20 cellular contexts compared by ENCODE assay signal in genomic region chr6:8030920-8031319, GRCh38. TPM values are rescaled to one million over a fixed set of nuclear protein-coding genes. Genes with fewer than 3 reads are reported as not detected.
A peak's percentile ranks its signal among the peaks of the same experiment; 100 is the strongest.
DNase-seq lines count a peak whose midpoint lies in the region; ATAC-seq, FAIRE-seq and TF ChIP-seq lines count a peak whose summit lies in the region.
"Had no signal": no experiment of that assay in that cellular context is flagged by ENCODE, and none has a peak within 500 bp of the region (broad histone marks: within the 10 kb centered on the region; RNA-seq: fewer than 3 reads in every experiment).

No MANE protein-coding gene starts in this region.

- H3K27ac ChIP-seq in OCI-LY1 (ENCODE audit: low read depth, low read length, poor library complexity, severe bottlenecking) (peak overlapping the region; percentile 0), GM12878 (ENCODE audit: control insufficient read depth, insufficient read depth) (no peak overlapping the region)
- H3K27ac ChIP-seq: BLaER1 had no signal

- no peaks in the 10 kb centered on the region for H4K20me1 ChIP-seq in OCI-LY1 (ENCODE audit: insufficient read depth, low read length)
- no peaks in the 10 kb centered on the region for H4K20me1 ChIP-seq in GM12878 (ENCODE audit: control insufficient read depth, insufficient read depth)

- no peaks in the 10 kb centered on the region for H3K27me3 ChIP-seq in OCI-LY1 (ENCODE audit: insufficient read depth, low read length)
- H3K27me3 ChIP-seq in GM12878 (replicated peaks in 1 of 2; ENCODE audit: control insufficient read depth in 2 of 2, insufficient read depth in 2 of 2, low read length in 1 of 2): no peaks in the 10 kb centered on the region
- H3K27me3 ChIP-seq: BLaER1 had no signal

- no peak overlapping the region for H2AFZ ChIP-seq in OCI-LY1 (ENCODE audit: low read length)
- no peak overlapping the region for H2AFZ ChIP-seq in GM12878 (ENCODE audit: control insufficient read depth, low read depth, low read length)
- H2AFZ ChIP-seq: GM23338 had no signal

- peaks cover 44% of the 10 kb centered on the region for H3K36me3 Mint-ChIP-seq in activated T-helper 17 cell treated with anti-CD3 and anti-CD28 coated beads, Interleukin-2, amount 50 U/mL, for 72 hours (ENCODE audit: low read depth)
- H3K36me3 Mint-ChIP-seq in T-helper 17 cell (ENCODE audit: low read depth): peaks cover 6% of the 10 kb centered on the region

- H3K9ac ChIP-seq in OCI-LY1 (ENCODE audit: low read length): no peak overlapping the region
- no peak overlapping the region for H3K9ac ChIP-seq in GM12878 (ENCODE audit: control insufficient read depth, insufficient read depth, low read length)
- H3K9ac ChIP-seq: BLaER1 had no signal

- H3K79me2 ChIP-seq in OCI-LY1 (ENCODE audit: insufficient read depth, low read length): no peaks in the 10 kb centered on the region; the same call in 1 of the 2 replicates
- peaks cover 1% of the 10 kb centered on the region; the same call in 1 of the 2 replicates for H3K79me2 ChIP-seq in GM12878 (ENCODE audit: control insufficient read depth, insufficient read depth, low read length)

- intact Hi-C loops in GM12878 (cut with micrococcal nuclease; ENCODE audit: unreplicated experiment): no loop called here

- H3K4me1 Mint-ChIP-seq in activated T-helper 17 cell treated with anti-CD3 and anti-CD28 coated beads, Interleukin-2, amount 50 U/mL, for 72 hours: peaks cover 36% of the 10 kb centered on the region
- H3K4me1 Mint-ChIP-seq in T-helper 17 cell: peaks cover 22% of the 10 kb centered on the region

- TF ChIP-seq CTCF in OCI-LY1 (IDR thresholded peaks at IDR 0.05; ENCODE audit: low read length) (no peak), GM12878 (IDR thresholded peaks at IDR 0.05 in 2 of 3, conservative IDR thresholded peaks at IDR 0.05 in 1 of 3; ENCODE audit: control insufficient read depth in 2 of 3, extremely low read depth in 1 of 3, insufficient read depth in 1 of 3, low read depth in 3 of 3, low read length in 3 of 3) (no peak)

- TF ChIP-seq POLR2A in GM12878 (IDR thresholded peaks at IDR 0.05; ENCODE audit: low read depth, low read length): no peak

- no peak for TF ChIP-seq EP300 in GM12878 (IDR thresholded peaks at IDR 0.05; ENCODE audit: borderline replicate concordance in 1 of 2, control insufficient read depth in 1 of 2, low read depth in 2 of 2, low read length in 2 of 2)

- H3F3A ChIP-seq in OCI-LY1 (ENCODE audit: insufficient read depth, low read length): no peaks in the 10 kb centered on the region

- peaks cover 12% of the 10 kb centered on the region for H3K36me3 ChIP-seq in OCI-LY1 (ENCODE audit: insufficient read depth, low read length)
- no peaks in the 10 kb centered on the region for H3K36me3 ChIP-seq in GM12878 (ENCODE audit: control insufficient read depth in 2 of 2, insufficient read depth in 2 of 2, low read length in 1 of 2)

- no peak for TF ChIP-seq RAD21 in GM12878 (IDR thresholded peaks at IDR 0.05; ENCODE audit: insufficient read depth, low read depth, low read length)

- H3K4me2 ChIP-seq in OCI-LY1 (ENCODE audit: low read length): no peak overlapping the region
- H3K4me2 ChIP-seq in GM12878 (ENCODE audit: control insufficient read depth, insufficient read depth): no peak overlapping the region
- H3K4me2 ChIP-seq: BLaER1, GM23338 had no signal

- H3K9me3 Mint-ChIP-seq in activated T-helper 17 cell treated with anti-CD3 and anti-CD28 coated beads, Interleukin-2, amount 50 U/mL, for 72 hours: peaks cover 5% of the 10 kb centered on the region

- DNase-seq in NOMO-1 treated with DMSO at 0.1 percent for 48 hours (lab: John Stamatoyannopoulos, UW; ENCODE audit: unreplicated experiment) (peak; percentile 4), NOMO-1 (lab: John Stamatoyannopoulos, UW; ENCODE audit: unreplicated experiment in 2 of 2) (no peak), GM12878 (ENCODE audit: low read depth, low spot score) (no peak), NCI-H2227 treated with DMSO at 0.1 percent for 48 hours (lab: John Stamatoyannopoulos, UW) (no peak), T-helper 17 cell (no peak)
- DNase-seq: 8988T; AML-193; Caco-2; CD8-positive, alpha-beta memory T cell; DND-41; GDM1; H7 had no signal

- H3K4me1 ChIP-seq in OCI-LY1 (ENCODE audit: insufficient read depth, low read length, severe bottlenecking) (peaks cover 21% of the 10 kb centered on the region), GM12878 (ENCODE audit: control insufficient read depth, insufficient read depth, low read length) (no peaks in the 10 kb centered on the region)

- RAD21 ChIA-PET in GM12878 (lab: Charles Lee; ENCODE audit: unreplicated experiment): no interaction called here

- SMC1A ChIA-PET in GM12878 (lab: Charles Lee; ENCODE audit: uncharacterized antibody, unreplicated experiment): interaction anchor here (1.6 kb wide), 1 partner anchor 13 kb away, joined by 6 read pairs; no protein-coding TSS in a partner anchor

- WGBS in GM12878 (ENCODE audit: insufficient coverage, insufficient replicate concordance, low lambda C conversion rate, missing lambda C conversion rate): 0% methylated on average over 5 of the region's 5 CpGs

- ATAC-seq in HG02870 (IDR thresholded peaks at IDR 0.05; ENCODE audit: unreplicated experiment) (peak; percentile 52), GM12878 (peak; percentile 27; the same call in 1 of the 3 replicates), T-helper 17 cell (no peak)
- ATAC-seq in activated T-helper 17 cell treated with anti-CD3 and anti-CD28 coated beads, Interleukin-2, amount 50 U/mL, for 72 hours (replicated peaks): no peak
- ATAC-seq: GM23338, HepG2 had no signal

- H3K4me3 Mint-ChIP-seq in activated T-helper 17 cell treated with anti-CD3 and anti-CD28 coated beads, Interleukin-2, amount 50 U/mL, for 72 hours: no peak overlapping the region
- no peak overlapping the region for H3K4me3 Mint-ChIP-seq in T-helper 17 cell
- H3K4me3 Mint-ChIP-seq: CD8-positive, alpha-beta memory T cell; GM23338 had no signal

- FAIRE-seq in GM12878 (lab: Jason Lieb, UNC): no peak
- FAIRE-seq: GM18507, HepG2, HTR-8/SVneo had no signal

- H3K27ac Mint-ChIP-seq in activated T-helper 17 cell treated with anti-CD3 and anti-CD28 coated beads, Interleukin-2, amount 50 U/mL, for 72 hours: no peak overlapping the region
- no peak overlapping the region for H3K27ac Mint-ChIP-seq in T-helper 17 cell
- H3K27ac Mint-ChIP-seq: GM23338 had no signal

- H3K9me2 ChIP-seq in OCI-LY1 (ENCODE audit: low read depth, low read length): no peaks in the 10 kb centered on the region

- CTCF ChIA-PET in GM12878 (lab: Yijun Ruan, JAX): interaction anchor here (1.0 kb wide), 1 partner anchor 25 kb away, joined by 3 read pairs; no protein-coding TSS in a partner anchor

- in situ Hi-C loops in GM12878 (cut with MboI): no loop called here

- POLR2A ChIA-PET in GM12878 (lab: Charles Lee): no interaction called here

- H3K4me3 ChIP-seq in OCI-LY1 (ENCODE audit: low read depth, low read length, poor library complexity, severe bottlenecking) (no peak overlapping the region), GM12878 (no peak overlapping the region)
- H3K4me3 ChIP-seq: BLaER1, GM23338 had no signal

- BruUV-seq in GM12878 (replicated peaks; lab: Mats Ljungman, UMichigan): no TSS peak

- H3K9me3 ChIP-seq in OCI-LY1 (ENCODE audit: low read length) (no peaks in the 10 kb centered on the region), GM12878 (replicated peaks; ENCODE audit: control insufficient read depth, insufficient read depth, low read length) (no peaks in the 10 kb centered on the region; the same call in 1 of the 3 replicates), T-helper 17 cell (ENCODE audit: control insufficient read depth, low read length, poor library complexity, severe bottlenecking) (no peaks in the 10 kb centered on the region)
- H3K9me3 ChIP-seq: Caco-2 had no signal

- H3K27me3 Mint-ChIP-seq in activated T-helper 17 cell treated with anti-CD3 and anti-CD28 coated beads, Interleukin-2, amount 50 U/mL, for 72 hours: no peaks in the 10 kb centered on the region
- H3K27me3 Mint-ChIP-seq in T-helper 17 cell: no peaks in the 10 kb centered on the region
- H3K27me3 Mint-ChIP-seq: CD8-positive, alpha-beta memory T cell had no signal

RNA-seq across cellular contexts. Expression of gene BLOC1S5, which starts 33.3 kb away (rescaled TPM):
- total RNA-seq in GM12878 (2013; cell fraction: nucleolus; rRNA removed): 17.3 and 20.5 TPM in 2 replicates
- total RNA-seq in GM12878 (2014; rRNA removed) (15.5 and 16.8 TPM in 2 replicates), GM12878 (2014; rRNA removed; fragmentation: Illumina TruSeq; extraction: Trizol) (18.4 and 18.6 TPM in 2 replicates), GM12878 (2021) (11.9 and 13.2 TPM in 2 replicates), T-helper 17 cell (10 to 100 TPM; 10.8 to 11.7 TPM)
- polyA plus RNA-seq in GM12878 (2011; ENCODE audit: low read depth): 6.4 TPM
- polyA plus RNA-seq in GM12878 (2011; rRNA removed) (16.6 and 24.7 TPM in 2 replicates), GM12878 (2014; fragmentation: Illumina TruSeq; extraction: Trizol) (22.2 and 33.2 TPM in 2 replicates), GM12878 (2014; fragmentation: Nextera tagmentation; extraction: Ambion mirVana) (1 to 10 TPM; 4.3 to 5.9 TPM), GM12878 (2014; rRNA removed) (11.3 and 15.1 TPM in 2 replicates), GM12878 (2016; fragmentation: Nextera tagmentation; extraction: Ambion mirVana) (10 to 100 TPM; 20.2 to 21.2 TPM)
- polyA plus RNA-seq in GM12878 (2011; cell fraction: cytosol; rRNA removed): 6.4 and 6.6 TPM in 2 replicates
- 2.3 and 2.5 TPM in 2 replicates for polyA plus RNA-seq in GM12878 (2011; cell fraction: nucleus; rRNA removed)
- polyA plus RNA-seq in GM12878 (2012): 7.7 and 12.8 TPM in 2 replicates
- 7.4 and 9.1 TPM in 2 replicates for polyA minus RNA-seq in GM12878 (2011; rRNA and poly(A)+ RNA removed)
- 4.5 and 6.8 TPM in 2 replicates for polyA minus RNA-seq in GM12878 (2011; cell fraction: cytosol; rRNA and poly(A)+ RNA removed)
- polyA minus RNA-seq in GM12878 (2011; cell fraction: nucleus; rRNA and poly(A)+ RNA removed): 3.4 and 6.2 TPM in 2 replicates
- 10 to 100 TPM; 18.7 to 22.7 TPM for total RNA-seq in activated T-helper 17 cell treated with anti-CD3 and anti-CD28 coated beads, Interleukin-2, amount 50 U/mL, for 72 hours

Comparison
In these comparisons a context has a peak if more than half of its experiments do, and no peak if none do; other contexts are left out.
1. ATAC-seq: peak in HG02870 (single experiment) and GM12878 (single experiment); none in activated T-helper 17 cell treated with anti-CD3 and anti-CD28 coated beads, Interleukin-2, amount 50 U/mL, for 72 hours (single experiment) and T-helper 17 cell (single experiment).